9 cellular contexts compared by ENCODE assay signal in the genomic region with DNA sequence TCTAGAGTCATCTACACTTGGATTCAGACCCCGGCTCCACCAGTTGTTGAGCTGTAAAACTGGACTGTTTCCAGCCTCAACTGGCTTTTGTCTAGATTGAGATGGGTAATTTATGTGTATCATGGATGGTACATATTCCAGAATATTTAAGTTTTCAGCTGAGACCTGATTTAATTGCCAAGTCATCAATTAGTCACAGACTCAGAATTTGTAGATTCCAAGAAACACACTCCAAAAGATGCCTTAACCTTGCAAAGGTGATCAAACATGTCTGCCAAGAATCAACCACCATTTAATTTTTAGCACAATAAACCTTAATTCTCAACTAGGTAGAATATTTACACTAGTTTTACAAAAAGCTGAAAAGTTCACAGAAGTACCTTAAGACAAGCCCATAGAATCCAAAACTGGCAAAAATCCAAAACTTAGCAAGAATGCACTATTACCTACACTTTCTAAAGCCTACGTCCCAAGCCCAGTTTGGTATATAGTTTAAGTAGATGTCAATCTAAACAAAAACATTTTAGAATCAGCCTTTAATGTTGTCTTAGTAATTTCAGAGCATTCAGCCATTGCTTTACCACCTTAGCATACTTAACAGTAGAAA. TPM values are rescaled to one million over a fixed set of nuclear protein-coding genes. Genes with fewer than 3 reads are reported as not detected.
DNase-seq lines count a peak whose midpoint lies in the region; ATAC-seq and TF ChIP-seq lines count a peak whose summit lies in the region.
"Had no signal": no experiment of that assay in that cellular context is flagged by ENCODE, and none has a peak within 500 bp of the region (broad histone marks: within the 10 kb centered on the region; RNA-seq: fewer than 3 reads in every experiment).

No MANE protein-coding gene starts in this region.

- H3K4me3 ChIP-seq in Caco-2 (ENCODE audit: low read depth, low read length), result no peak overlapping the region
- no peak overlapping the region for H3K4me3 ChIP-seq in colonic mucosa

- no peak overlapping the region for H3K27ac ChIP-seq in colonic mucosa

- no peak for ATAC-seq in activated naive CD8-positive, alpha-beta T cell treated with anti-CD3 and anti-CD28 coated beads, Interleukin-2, amount 50 U/mL, for 24 hours

- H3K9ac ChIP-seq in colonic mucosa (ENCODE audit: low read depth in 2 of 2, low read length in 2 of 2), result no peak overlapping the region

- H3K36me3 ChIP-seq in Caco-2 (ENCODE audit: control insufficient read depth, insufficient read depth, low read length), result no peaks in the 10 kb centered on the region
- H3K36me3 ChIP-seq in colonic mucosa, result no peaks in the 10 kb centered on the region

- peaks cover 7% of the 10 kb centered on the region for H3K36me3 Mint-ChIP-seq in Caco-2 (ENCODE audit: insufficient read depth, unreplicated experiment)
- no peaks in the 10 kb centered on the region for H3K36me3 Mint-ChIP-seq in IgD-negative memory B cell
- no peaks in the 10 kb centered on the region for H3K36me3 Mint-ChIP-seq in activated naive CD8-positive, alpha-beta T cell treated with anti-CD3 and anti-CD28 coated beads, Interleukin-2, amount 50 U/mL, for 24 hours (ENCODE audit: low read depth)
- peaks cover 5% of the 10 kb centered on the region for H3K36me3 Mint-ChIP-seq in nephron (ENCODE audit: low read depth)
- H3K36me3 Mint-ChIP-seq in activated T-helper 2 cell treated with anti-CD3 and anti-CD28 coated beads, Interferon-gamma antibody, Interleukin-2, Interleukin-4, amounts not matched to agents 10 μg/mL and 5 μg/mL and 100 μg/mL, durations not matched to agents 14 hours and 24 hours and 36 hours (ENCODE audit: low read depth), result peaks cover 4% of the 10 kb centered on the region

- H3K27ac Mint-ChIP-seq in Caco-2 (ENCODE audit: unreplicated experiment) (peak overlapping the region; percentile 94), IgD-negative memory B cell (peak overlapping the region in 2 of 3 donors; percentile 1 to 86), nephron (peak overlapping the region in 1 of 3 experiments; percentile 23)
- H3K27ac Mint-ChIP-seq in activated naive CD8-positive, alpha-beta T cell treated with anti-CD3 and anti-CD28 coated beads, Interleukin-2, amount 50 U/mL, for 24 hours, result peak overlapping the region; percentile 92
- no peak overlapping the region for H3K27ac Mint-ChIP-seq in activated T-helper 2 cell treated with anti-CD3 and anti-CD28 coated beads, Interferon-gamma antibody, Interleukin-2, Interleukin-4, amounts not matched to agents 10 μg/mL and 5 μg/mL and 100 μg/mL, durations not matched to agents 14 hours and 24 hours and 36 hours

- H3K27me3 Mint-ChIP-seq in Caco-2 (ENCODE audit: insufficient read depth, unreplicated experiment), result no peaks in the 10 kb centered on the region
- no peaks in the 10 kb centered on the region for H3K27me3 Mint-ChIP-seq in IgD-negative memory B cell
- no peaks in the 10 kb centered on the region for H3K27me3 Mint-ChIP-seq in activated naive CD8-positive, alpha-beta T cell treated with anti-CD3 and anti-CD28 coated beads, Interleukin-2, amount 50 U/mL, for 24 hours
- H3K27me3 Mint-ChIP-seq in nephron (ENCODE audit: low read depth), result no peaks in the 10 kb centered on the region
- no peaks in the 10 kb centered on the region for H3K27me3 Mint-ChIP-seq in activated T-helper 2 cell treated with anti-CD3 and anti-CD28 coated beads, Interferon-gamma antibody, Interleukin-2, Interleukin-4, amounts not matched to agents 10 μg/mL and 5 μg/mL and 100 μg/mL, durations not matched to agents 14 hours and 24 hours and 36 hours (ENCODE audit: low read depth)

- no peak for TF ChIP-seq CTCF in Caco-2 (IDR thresholded peaks at IDR 0.05; ENCODE audit: insufficient read depth in 1 of 2, low read depth in 1 of 2, low read length in 1 of 2, severe bottlenecking in 1 of 2, unreplicated experiment in 1 of 2)
- TF ChIP-seq CTCF in nephron (IDR thresholded peaks at IDR 0.05; ENCODE audit: unreplicated experiment in 3 of 3), result no peak
- TF ChIP-seq CTCF in colonic mucosa (IDR thresholded peaks at IDR 0.05), result no peak

- H3K9me3 Mint-ChIP-seq in Caco-2 (ENCODE audit: unreplicated experiment), result no peaks in the 10 kb centered on the region
- H3K9me3 Mint-ChIP-seq in IgD-negative memory B cell, result no peaks in the 10 kb centered on the region
- no peaks in the 10 kb centered on the region for H3K9me3 Mint-ChIP-seq in activated naive CD8-positive, alpha-beta T cell treated with anti-CD3 and anti-CD28 coated beads, Interleukin-2, amount 50 U/mL, for 24 hours
- no peaks in the 10 kb centered on the region for H3K9me3 Mint-ChIP-seq in nephron
- no peaks in the 10 kb centered on the region for H3K9me3 Mint-ChIP-seq in activated T-helper 2 cell treated with anti-CD3 and anti-CD28 coated beads, Interferon-gamma antibody, Interleukin-2, Interleukin-4, amounts not matched to agents 10 μg/mL and 5 μg/mL and 100 μg/mL, durations not matched to agents 14 hours and 24 hours and 36 hours

- H3K9me3 ChIP-seq in Caco-2 (no peaks in the 10 kb centered on the region), colonic mucosa (no peaks in the 10 kb centered on the region)

- H3K4me1 ChIP-seq in Caco-2, result peaks cover 20% of the 10 kb centered on the region
- peaks cover 14% of the 10 kb centered on the region for H3K4me1 ChIP-seq in colonic mucosa

- POLR2A ChIA-PET in Caco-2 (lab: Charles Lee), result no interaction called here

- no peak overlapping the region for H3K4me3 Mint-ChIP-seq in Caco-2 (ENCODE audit: unreplicated experiment)
- H3K4me3 Mint-ChIP-seq in IgD-negative memory B cell, result no peak overlapping the region
- peak overlapping the region; percentile 86 for H3K4me3 Mint-ChIP-seq in activated naive CD8-positive, alpha-beta T cell treated with anti-CD3 and anti-CD28 coated beads, Interleukin-2, amount 50 U/mL, for 24 hours
- H3K4me3 Mint-ChIP-seq in nephron, result peak overlapping the region in 2 of 3 experiments; percentile 32 to 35
- no peak overlapping the region for H3K4me3 Mint-ChIP-seq in activated T-helper 2 cell treated with anti-CD3 and anti-CD28 coated beads, Interferon-gamma antibody, Interleukin-2, Interleukin-4, amounts not matched to agents 10 μg/mL and 5 μg/mL and 100 μg/mL, durations not matched to agents 14 hours and 24 hours and 36 hours (ENCODE audit: low read depth)

- no peak for DNase-seq in Caco-2
- DNase-seq in activated naive CD8-positive, alpha-beta T cell treated with anti-CD3 and anti-CD28 coated beads, Interleukin-2, amount 50 U/mL, for 24 hours, result no peak
- no peak for DNase-seq in NCI-H1436 treated with DMSO at 0.1 percent for 48 hours (lab: John Stamatoyannopoulos, UW)
- no peak for DNase-seq in activated T-helper 2 cell treated with anti-CD3 and anti-CD28 coated beads, Interferon-gamma antibody, Interleukin-2, Interleukin-4, amounts not matched to agents 10 μg/mL and 5 μg/mL and 100 μg/mL, durations not matched to agents 14 hours and 24 hours and 36 hours (ENCODE audit: low spot score)
- no peak for DNase-seq in colonic mucosa
- DNase-seq: activated gamma-delta T cell; effector CD4-positive, alpha-beta T cell had no signal

- CTCF ChIA-PET in Caco-2 (lab: Charles Lee), result no interaction called here

- intact Hi-C loops in Caco-2 (cut with micrococcal nuclease; ENCODE audit: unreplicated experiment) (no loop called here), colonic mucosa (cut with DNase I) (no loop called here)
- intact Hi-C loops in activated T-helper 2 cell treated with anti-CD3 and anti-CD28 coated beads, Interferon-gamma antibody, Interleukin-2, Interleukin-4, amounts not matched to agents 10 μg/mL and 5 μg/mL and 100 μg/mL, durations not matched to agents 14 hours and 24 hours and 36 hours (cut with micrococcal nuclease), result loop anchor here (2.0 to 5.0 kb wide), 2 partner anchors 190 to 245 kb away; no protein-coding TSS in a partner anchor

- BruUV-seq in Caco-2 (replicated peaks; lab: Mats Ljungman, UMichigan), result no TSS peak

- H3K27me3 ChIP-seq in Caco-2 (replicated peaks; ENCODE audit: control insufficient read depth, insufficient read depth, low read length) (no peaks in the 10 kb centered on the region), colonic mucosa (no peaks in the 10 kb centered on the region)

- H3K4me1 Mint-ChIP-seq in Caco-2 (ENCODE audit: low read depth, unreplicated experiment) (no peaks in the 10 kb centered on the region), IgD-negative memory B cell (peaks cover 31 to 45% (median 37%) of the 10 kb centered on the region in 3 donors), nephron (peaks cover 62% of the 10 kb centered on the region)
- H3K4me1 Mint-ChIP-seq in activated naive CD8-positive, alpha-beta T cell treated with anti-CD3 and anti-CD28 coated beads, Interleukin-2, amount 50 U/mL, for 24 hours, result peaks cover 60% of the 10 kb centered on the region
- H3K4me1 Mint-ChIP-seq in activated T-helper 2 cell treated with anti-CD3 and anti-CD28 coated beads, Interferon-gamma antibody, Interleukin-2, Interleukin-4, amounts not matched to agents 10 μg/mL and 5 μg/mL and 100 μg/mL, durations not matched to agents 14 hours and 24 hours and 36 hours (ENCODE audit: low read depth), result peaks cover 53% of the 10 kb centered on the region

RNA-seq across cellular contexts. Expression of gene SIAH1, which starts 17.7 kb away (rescaled TPM):
- total RNA-seq in Caco-2 (2022) (26.6 and 27.2 TPM in 2 replicates), colonic mucosa (10 to 100 TPM; 19.7 to 27.9 TPM)
- polyA plus RNA-seq in IgD-negative memory B cell, result 24.3 TPM
- total RNA-seq in activated T-helper 2 cell treated with anti-CD3 and anti-CD28 coated beads, Interferon-gamma antibody, Interleukin-2, Interleukin-4, amounts not matched to agents 10 μg/mL and 5 μg/mL and 100 μg/mL, durations not matched to agents 14 hours and 24 hours and 36 hours, result 16.2 and 17.0 TPM in 2 replicates

Comparison
In these comparisons a context has a peak if more than half of its experiments do, and no peak if none do; other contexts are left out.
1. H3K4me3 Mint-ChIP-seq: peak in activated naive CD8-positive, alpha-beta T cell treated with anti-CD3 and anti-CD28 coated beads, Interleukin-2, amount 50 U/mL, for 24 hours (single experiment) and nephron (2 of 3); none in Caco-2 (single experiment), IgD-negative memory B cell (0 of 4) and activated T-helper 2 cell treated with anti-CD3 and anti-CD28 coated beads, Interferon-gamma antibody, Interleukin-2, Interleukin-4, amounts not matched to agents 10 μg/mL and 5 μg/mL and 100 μg/mL, durations not matched to agents 14 hours and 24 hours and 36 hours (single experiment).